Comparison of ENCODE assay signal across 25 cellular contexts in the genomic region with DNA sequence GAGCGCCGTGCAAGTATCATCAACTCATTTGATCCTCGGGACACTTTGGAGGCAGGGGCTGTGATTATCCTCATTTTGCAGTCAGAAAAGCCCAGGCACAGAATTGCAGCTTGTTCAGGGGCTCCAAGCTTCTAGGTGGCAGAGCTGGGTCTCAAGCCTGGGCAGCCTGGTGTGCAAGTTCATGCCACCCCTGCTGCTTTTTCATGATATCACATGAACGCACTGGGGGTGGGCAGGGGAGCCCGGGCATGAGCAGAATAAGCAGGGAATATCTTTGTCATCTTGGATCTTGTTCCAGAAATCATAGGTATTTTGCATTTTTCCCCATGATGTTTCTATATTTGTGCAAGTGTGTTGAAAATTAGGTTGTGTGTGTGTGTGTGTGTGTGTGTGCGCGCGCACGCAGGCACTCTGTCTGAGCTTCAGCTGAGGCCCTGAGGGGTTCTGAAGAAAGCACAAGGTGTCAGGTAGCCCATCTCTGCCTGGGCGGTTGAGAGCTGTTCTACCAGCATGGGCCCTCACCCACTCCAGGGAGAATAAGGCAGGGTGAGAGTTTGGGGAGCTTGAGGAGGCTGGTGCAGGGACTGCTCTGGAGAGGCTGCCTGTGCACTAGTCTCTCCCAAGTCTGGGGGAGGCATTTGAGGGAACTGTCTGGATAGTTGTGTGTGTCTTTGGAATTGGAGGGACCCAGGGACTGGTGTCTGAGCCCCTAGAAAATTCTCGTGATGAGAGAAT.
"Had no signal": no experiment of that assay in that cellular context is flagged by ENCODE, and none has a peak within 500 bp of the region (broad histone marks: within the 10 kb centered on the region; RNA-seq: fewer than 3 reads in every experiment).

No MANE protein-coding gene starts in this region.

- H3K9me3 ChIP-seq: testis had no signal

- H3K36me3 Mint-ChIP-seq: mesothelial cell of epicardium had no signal

- H3K27me3 ChIP-seq: hepatocyte, right atrium auricular region, sigmoid colon, testis, vagina had no signal

- H3K79me2 ChIP-seq: hepatocyte had no signal

- ATAC-seq: foreskin keratinocyte; left cardiac atrium; lower lobe of right lung; natural killer cell; stimulated activated naive B cell treated with anti-CD40 and anti-IgM and Interleukin-4, amounts not matched to agents 10 μg/mL and 1 μg/mL and 100 μg/mL, for 72 hours; stimulated activated naive CD8-positive, alpha-beta T cell treated with anti-CD3 and anti-CD28 coated beads, Interleukin-15, amount 100 ng/mL, for 72 hours; upper lobe of right lung had no signal

- H3K4me3 ChIP-seq: hepatocyte, left ventricle myocardium inferior, lower lobe of right lung, right atrium auricular region, sigmoid colon, skin epidermis, testis, tibial nerve, upper lobe of right lung, vagina had no signal

- DNase-seq: dermis blood vessel endothelial cell; effector CD4-positive, alpha-beta T cell; endodermal cell; erythroblast; foreskin keratinocyte; kidney; left cardiac atrium; left ventricle myocardium inferior; lower lobe of right lung; natural killer cell; posterior cingulate gyrus; sigmoid colon; stimulated activated CD4-positive, alpha-beta T cell treated with anti-CD3 and anti-CD28 coated beads, Interleukin-2, amount 100 ng/mL, for 24 hours; stimulated activated CD4-positive, alpha-beta T cell treated with anti-CD3 and anti-CD28 coated beads, Interleukin-4, amount 100 ng/mL, for 4 hours; stimulated activated naive B cell treated with anti-CD40 and anti-IgM and Interleukin-4, amounts not matched to agents 10 μg/mL and 1 μg/mL and 100 μg/mL, for 72 hours; stimulated activated naive CD8-positive, alpha-beta T cell treated with anti-CD3 and anti-CD28 coated beads, Interleukin-15, amount 100 ng/mL, for 72 hours; testis; upper lobe of right lung had no signal

- H3K36me3 ChIP-seq: left ventricle myocardium inferior, lower lobe of right lung, right atrium auricular region, sigmoid colon, tibial nerve, upper lobe of right lung, vagina had no signal

- H3K4me2 ChIP-seq: hepatocyte had no signal

- H3K4me1 Mint-ChIP-seq: endodermal cell; mesothelial cell of epicardium; stimulated activated naive B cell treated with anti-CD40 and anti-IgM and Interleukin-4, amounts not matched to agents 10 μg/mL and 1 μg/mL and 100 μg/mL, for 72 hours had no signal

- H3K4me3 Mint-ChIP-seq: endodermal cell; memory B cell; mesothelial cell of epicardium; natural killer cell; stimulated activated naive B cell treated with anti-CD40 and anti-IgM and Interleukin-4, amounts not matched to agents 10 μg/mL and 1 μg/mL and 100 μg/mL, for 72 hours; stimulated activated naive CD8-positive, alpha-beta T cell treated with anti-CD3 and anti-CD28 coated beads, Interleukin-15, amount 100 ng/mL, for 72 hours had no signal

- H3K27ac ChIP-seq: foreskin keratinocyte, hepatocyte, left ventricle myocardium inferior, lower lobe of right lung, right atrium auricular region, sigmoid colon, skin epidermis, testis, tibial nerve, upper lobe of right lung, vagina had no signal

- H3K27ac Mint-ChIP-seq: endodermal cell; memory B cell; mesothelial cell of epicardium; natural killer cell; stimulated activated naive B cell treated with anti-CD40 and anti-IgM and Interleukin-4, amounts not matched to agents 10 μg/mL and 1 μg/mL and 100 μg/mL, for 72 hours; stimulated activated naive CD8-positive, alpha-beta T cell treated with anti-CD3 and anti-CD28 coated beads, Interleukin-15, amount 100 ng/mL, for 72 hours had no signal

- H2AFZ ChIP-seq: hepatocyte had no signal

- H3K4me1 ChIP-seq: foreskin keratinocyte, lower lobe of right lung, testis, upper lobe of right lung, vagina had no signal
